8 cellular contexts compared by ENCODE assay signal in the genomic region with DNA sequence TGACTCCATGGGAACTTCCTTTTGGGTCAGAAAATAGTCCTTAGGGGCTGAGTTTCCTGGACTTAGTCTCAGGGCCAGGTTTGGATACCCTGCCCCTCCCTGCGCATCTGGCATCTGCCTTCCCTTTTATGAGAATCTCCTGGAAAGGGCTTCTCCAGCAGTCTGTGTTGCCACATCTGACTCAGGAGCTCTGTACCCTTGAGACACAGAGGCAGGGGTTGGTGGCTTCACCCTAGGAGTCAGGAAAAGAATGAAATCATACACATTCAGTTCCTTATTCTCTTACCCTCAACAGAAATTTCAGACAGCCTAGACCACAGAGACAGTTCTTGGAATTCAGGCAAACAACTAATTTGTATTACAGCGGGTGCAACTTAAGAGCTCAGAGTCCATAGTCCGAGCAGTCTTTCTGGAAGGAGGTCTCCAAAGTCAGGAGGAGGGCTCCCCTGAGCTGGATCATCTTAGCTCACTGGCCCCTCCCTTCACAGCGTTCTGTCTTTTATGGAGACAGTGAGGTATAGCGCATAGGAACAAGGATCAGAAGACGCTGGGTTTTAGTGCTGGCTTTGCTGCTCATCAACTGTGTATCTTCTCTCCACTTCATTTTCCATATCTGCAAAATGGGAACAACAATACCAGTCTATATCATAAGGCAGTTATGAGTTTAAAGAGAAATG. TPM values are rescaled to one million over a fixed set of nuclear protein-coding genes. Genes with fewer than 3 reads are reported as not detected.
A peak's percentile ranks its signal among the peaks of the same experiment; 100 is the strongest.
DNase-seq lines count a peak whose midpoint lies in the region; TF ChIP-seq lines count a peak whose summit lies in the region.

No MANE protein-coding gene starts in this region.

- H3K23ac ChIP-seq in neuronal stem cell (ENCODE audit: low read depth, low read length, poor library complexity): no peak overlapping the region

- TF ChIP-seq CTCF in mammary epithelial cell (conservative IDR thresholded peaks at IDR 0.05 in 1 of 2, IDR thresholded peaks at IDR 0.05 in 1 of 2; ENCODE audit: extremely low read depth in 1 of 2, insufficient read depth in 1 of 2, low read depth in 1 of 2, low read length in 2 of 2) (no peak), WERI-Rb-1 (IDR thresholded peaks at IDR 0.05; ENCODE audit: low read depth, low read length) (no peak)

- H3K27me3 ChIP-seq in mammary epithelial cell (ENCODE audit: insufficient read depth, low read length): no peaks in the 10 kb centered on the region
- H3K27me3 ChIP-seq in mucosa of rectum (ENCODE audit: control insufficient read depth in 2 of 2, insufficient read depth in 2 of 2, low read length in 2 of 2): peaks cover 4 to 7% of the 10 kb centered on the region in 2 donors
- H3K27me3 ChIP-seq in neuronal stem cell (ENCODE audit: control insufficient read depth in 3 of 3, insufficient read depth in 3 of 3, low read depth in 1 of 3, low read length in 3 of 3): peaks cover 0 to 48% (median 10%) of the 10 kb centered on the region in 3 experiments
- H3K27me3 ChIP-seq in WERI-Rb-1 (ENCODE audit: insufficient read depth, low read depth, severe bottlenecking): peaks cover 9% of the 10 kb centered on the region

- no peak overlapping the region for H2BK5ac ChIP-seq in neuronal stem cell (ENCODE audit: low read length)

- H2BK15ac ChIP-seq in neuronal stem cell (ENCODE audit: low read length): no peak overlapping the region

- H3K4me1 ChIP-seq in mammary epithelial cell (ENCODE audit: insufficient read depth, low read length) (peaks cover 57% of the 10 kb centered on the region), mucosa of rectum (ENCODE audit: control insufficient read depth in 2 of 2, insufficient read depth in 2 of 2, low read length in 2 of 2) (peaks cover 20 to 26% of the 10 kb centered on the region in 2 donors), neuronal stem cell (ENCODE audit: control insufficient read depth in 2 of 2, insufficient read depth in 1 of 2, low read depth in 1 of 2, low read length in 2 of 2) (peaks cover 11 to 23% of the 10 kb centered on the region in 2 donors)

- H2BK12ac ChIP-seq in neuronal stem cell (ENCODE audit: low read length): no peak overlapping the region

- H3K4me3 ChIP-seq in mammary epithelial cell (replicated peaks in 1 of 3; ENCODE audit: insufficient read depth in 1 of 3, low read depth in 2 of 3, low read length in 3 of 3) (no peak overlapping the region), mucosa of rectum (ENCODE audit: low read length in 2 of 2) (no peak overlapping the region), neuronal stem cell (ENCODE audit: low read length in 2 of 2) (no peak overlapping the region), WERI-Rb-1 (ENCODE audit: low read depth, low read length) (no peak overlapping the region)

- intact Hi-C loops in mammary epithelial cell (cut with micrococcal nuclease): no loop called here

- H3K36me3 ChIP-seq in mammary epithelial cell (ENCODE audit: insufficient read depth, low read length) (peaks cover 2% of the 10 kb centered on the region), mucosa of rectum (ENCODE audit: control insufficient read depth in 2 of 2, insufficient read depth in 2 of 2, low read length in 2 of 2) (no peaks in the 10 kb centered on the region), neuronal stem cell (replicated peaks in 1 of 2; ENCODE audit: control insufficient read depth in 2 of 2, insufficient read depth in 2 of 2, low read length in 2 of 2) (no peaks in the 10 kb centered on the region), WERI-Rb-1 (no peaks in the 10 kb centered on the region)

- no peak overlapping the region for H2AFZ ChIP-seq in mammary epithelial cell (ENCODE audit: low read depth, low read length)
- H2AFZ ChIP-seq in neuronal stem cell (ENCODE audit: low read length): no peak overlapping the region

- no peak overlapping the region for H2BK120ac ChIP-seq in neuronal stem cell (ENCODE audit: low read depth, low read length)

- in situ Hi-C loops in mammary epithelial cell (cut with MboI; ENCODE audit: low sequenced_read_pairs in 2 of 2): no loop called here

- H3K79me1 ChIP-seq in neuronal stem cell (ENCODE audit: low read depth, low read length): no peaks in the 10 kb centered on the region

- whole genome bisulfite sequencing in mammary epithelial cell (ENCODE audit: low coverage, missing lambda C conversion rate): 98% methylated on average over 6 of the region's 6 CpGs
- WGBS in neuronal stem cell (ENCODE audit: extremely low coverage in 2 of 2, insufficient read length in 2 of 2, insufficient replicate concordance in 1 of 2), 2 donors: no CpG with 5 or more reads among the region's 6 CpGs

- peak overlapping the region; percentile 73 for H3K27ac ChIP-seq in mammary epithelial cell (ENCODE audit: insufficient read depth, low read depth, low read length)
- peak overlapping the region; percentile 66 to 86 for H3K27ac ChIP-seq in mucosa of rectum (ENCODE audit: low read depth in 2 of 2, low read length in 2 of 2)
- no peak overlapping the region for H3K27ac ChIP-seq in neuronal stem cell (replicated peaks; ENCODE audit: low read length)
- H3K27ac ChIP-seq in WERI-Rb-1: no peak overlapping the region

- CTCF ChIA-PET in mammary epithelial cell (lab: Charles Lee; ENCODE audit: low non-redundant PET): no interaction called here

- H3K18ac ChIP-seq in neuronal stem cell (ENCODE audit: low read length): no peak overlapping the region

- DNase-seq in AG20443 (ENCODE audit: low spot score) (peak; percentile 40), MV-4-11 (lab: John Stamatoyannopoulos, UW) (peak; percentile 100), mammary epithelial cell (peak; percentile 40), germinal center (ENCODE audit: low spot score) (no peak), neuronal stem cell (ENCODE audit: low spot score) (no peak), WERI-Rb-1 (no peak)
- no peak for DNase-seq in stimulated activated naive CD4-positive, alpha-beta T cell treated with Interleukin-2 at 50 U/mL for 16 hours (lab: John Stamatoyannopoulos, UW)

- no peak overlapping the region for H4K91ac ChIP-seq in neuronal stem cell (ENCODE audit: low read depth, low read length, poor library complexity)

- no peaks in the 10 kb centered on the region for H3K9me3 ChIP-seq in mammary epithelial cell (replicated peaks; ENCODE audit: insufficient read depth, low read length)
- H3K9me3 ChIP-seq in mucosa of rectum (ENCODE audit: control insufficient read depth in 2 of 2, low read length in 2 of 2): no peaks in the 10 kb centered on the region
- H3K9me3 ChIP-seq in neuronal stem cell (replicated peaks in 1 of 2; ENCODE audit: control insufficient read depth in 2 of 2, insufficient read depth in 1 of 2, low read depth in 1 of 2, low read length in 2 of 2): no peaks in the 10 kb centered on the region
- no peaks in the 10 kb centered on the region for H3K9me3 ChIP-seq in WERI-Rb-1 (ENCODE audit: severe bottlenecking)

- no peak overlapping the region for H3K4ac ChIP-seq in neuronal stem cell (ENCODE audit: low read length)

- H3K4me2 ChIP-seq in mammary epithelial cell (ENCODE audit: insufficient read depth, low read depth, low read length) (no peak overlapping the region), neuronal stem cell (ENCODE audit: insufficient read depth, low read length, poor library complexity, severe bottlenecking) (no peak overlapping the region)

- no peak overlapping the region for H2AK5ac ChIP-seq in neuronal stem cell (ENCODE audit: low read depth, low read length)

- H3K79me2 ChIP-seq in mammary epithelial cell (ENCODE audit: insufficient read depth, low read length): peaks cover 28% of the 10 kb centered on the region

- H4K20me1 ChIP-seq in mammary epithelial cell (ENCODE audit: insufficient read depth, low read length): no peaks in the 10 kb centered on the region

- no peak overlapping the region for H3K9ac ChIP-seq in mammary epithelial cell (ENCODE audit: insufficient read depth, low read length)
- peak overlapping the region in 1 of 2 donors; percentile 44 for H3K9ac ChIP-seq in mucosa of rectum (ENCODE audit: low read depth in 1 of 2, low read length in 2 of 2)
- no peak overlapping the region for H3K9ac ChIP-seq in neuronal stem cell (ENCODE audit: low read depth, low read length, poor library complexity)

- no TSS peak for BruUV-seq in mammary epithelial cell (replicated peaks; lab: Mats Ljungman, UMichigan)

- H4K8ac ChIP-seq in neuronal stem cell (ENCODE audit: low read depth, low read length): no peak overlapping the region

- H3K14ac ChIP-seq in neuronal stem cell (ENCODE audit: low read length): no peak overlapping the region

- dilution Hi-C loops in mammary epithelial cell (cut with HindIII; ENCODE audit: low sequenced_read_pairs): no loop called here

RNA-seq across cellular contexts. Expression of gene PLAU, which starts 3.0 kb away (rescaled TPM):
- total RNA-seq in mammary epithelial cell: 100 to 1,000 TPM in 1 of 2 donors, 10 to 100 TPM in 1; 85.7 to 712 TPM
- polyA plus RNA-seq in mammary epithelial cell: 269 TPM
- polyA minus RNA-seq in mammary epithelial cell: 274 TPM
- polyA plus RNA-seq in neuronal stem cell (2013, experiment 1 of 2): 8.0 TPM
- polyA plus RNA-seq in neuronal stem cell (2013, experiment 2 of 2): 7.7 TPM

RNA-seq across cellular contexts. Expression of gene CAMK2G, which starts 33.6 kb away (rescaled TPM):
- total RNA-seq in mammary epithelial cell: 10 to 100 TPM; 20.1 to 20.2 TPM
- polyA plus RNA-seq in mammary epithelial cell: 23.0 TPM
- polyA minus RNA-seq in mammary epithelial cell: 18.3 TPM
- polyA plus RNA-seq in neuronal stem cell (2013, experiment 1 of 2): 30.5 TPM
- polyA plus RNA-seq in neuronal stem cell (2013, experiment 2 of 2): 31.7 TPM

Comparison
In these comparisons a context has a peak if more than half of its experiments do, and no peak if none do; other contexts are left out.
1. DNase-seq: peak in AG20443 (single experiment), MV-4-11 (single experiment) and mammary epithelial cell (single experiment); none in stimulated activated naive CD4-positive, alpha-beta T cell treated with Interleukin-2 at 50 U/mL for 16 hours (single experiment), germinal center (single experiment), neuronal stem cell (single experiment) and WERI-Rb-1 (single experiment).
2. H3K27ac ChIP-seq: peak in mammary epithelial cell (single experiment) and mucosa of rectum (2 of 2); none in neuronal stem cell (single experiment) and WERI-Rb-1 (single experiment).